In genomic region chr3:33096103-33096868, GRCh38 we compare ENCODE assay signal across 8 cellular contexts. TPM values are rescaled to one million over a fixed set of nuclear protein-coding genes. Genes with fewer than 3 reads are reported as not detected.
A peak's percentile ranks its signal among the peaks of the same experiment; 100 is the strongest.
DNase-seq lines count a peak whose midpoint lies in the region; ATAC-seq and TF ChIP-seq lines count a peak whose summit lies in the region.

No MANE protein-coding gene starts in this region.

- peak overlapping the region; percentile 90 for H3K4me3 ChIP-seq in GM23248

- H4K20me1 ChIP-seq in GM23248 (ENCODE audit: insufficient read depth): no peaks in the 10 kb centered on the region

- peaks cover 41% of the 10 kb centered on the region for H3K4me1 Mint-ChIP-seq in activated B cell treated with CpG ODN at 0.5 μM for 24 hours

- intact Hi-C loops in activated B cell treated with CpG ODN at 0.5 μM for 24 hours (cut with micrococcal nuclease): loop anchor here (1.0 to 10.0 kb wide), 6 partner anchors 11 to 1564 kb away; partner anchors contain the start of genes STT3B and UBP1

- POLR2A ChIA-PET in GM10248 (lab: Yijun Ruan, JAX): interaction anchor here (0.5 kb wide), 1 partner anchor 27 kb away, joined by 4 read pairs; no protein-coding TSS in a partner anchor
- POLR2A ChIA-PET in activated B cell treated with CpG ODN at 0.5 μM for 24 hours (lab: Charles Lee): interaction anchor here (0.5 to 5.2 kb wide), 8 partner anchors 9 to 1564 kb away, joined by 3 to 31 read pairs (median 4); partner anchors contain the start of genes CRTAP, PDCD6IP and STT3B

- no peaks in the 10 kb centered on the region for H3K9me3 Mint-ChIP-seq in activated B cell treated with CpG ODN at 0.5 μM for 24 hours

- WGBS in GM23248 (ENCODE audit: low coverage in 1 of 2, low lambda C conversion rate in 2 of 2, missing lambda C conversion rate in 2 of 2), 2 experiments: 0 to 1% methylated on average over 39 to 51 of the region's 51 CpGs

- TF ChIP-seq CTCF in GM10248 (IDR thresholded peaks at IDR 0.05; ENCODE audit: control extremely low read depth, extremely low read depth, low read depth, missing control alignments) (no peak), activated B cell treated with CpG ODN at 0.5 μM for 24 hours (IDR thresholded peaks at IDR 0.05) (no peak)

- no peaks in the 10 kb centered on the region; the same call in 1 of the 2 replicates for H3K4me1 ChIP-seq in GM23248 (ENCODE audit: insufficient read depth)

- H3F3A ChIP-seq in GM23248 (ENCODE audit: insufficient read depth): no peaks in the 10 kb centered on the region

- no peaks in the 10 kb centered on the region for H3K9me3 ChIP-seq in GM23248 (ENCODE audit: low read depth)

- peak overlapping the region; percentile 98 for H3K4me3 Mint-ChIP-seq in activated B cell treated with CpG ODN at 0.5 μM for 24 hours

- H3K4me2 ChIP-seq in GM23248 (ENCODE audit: unreplicated experiment): peak overlapping the region; percentile 93

- CTCF ChIA-PET in GM10248 (lab: Yijun Ruan, JAX) (interaction anchor here (1.0 to 2.6 kb wide), 5 partner anchors 9 to 149 kb away, joined by 5 to 16 read pairs (median 10); no protein-coding TSS in a partner anchor), activated B cell treated with CpG ODN at 0.5 μM for 24 hours (lab: Charles Lee) (interaction anchor here (0.8 to 1.0 kb wide), 2 partner anchors 22 to 35 kb away, joined by 4 to 5 read pairs; no protein-coding TSS in a partner anchor)

- peak overlapping the region; percentile 94 for H3K9ac ChIP-seq in GM23248

- peaks cover 35% of the 10 kb centered on the region for H3K36me3 Mint-ChIP-seq in activated B cell treated with CpG ODN at 0.5 μM for 24 hours (ENCODE audit: low read depth)

- peak overlapping the region; percentile 87 for H3K27ac ChIP-seq in GM23248

- H3K9me2 ChIP-seq in GM23248 (ENCODE audit: insufficient read depth): no peaks in the 10 kb centered on the region

- peak; percentile 55 for DNase-seq in GM10248 (ENCODE audit: extremely low spot score)
- DNase-seq in GM23248: peak; percentile 74
- DNase-seq in Kasumi-1 (lab: John Stamatoyannopoulos, UW): peak; percentile 32 to 66
- DNase-seq in activated B cell treated with CpG ODN at 0.5 μM for 24 hours: peak; percentile 58
- DNase-seq in cerebellar cortex (ENCODE audit: low spot score): peak; percentile 57
- peak; percentile 4 for DNase-seq in kidney glomerular epithelial cell (lab: John Stamatoyannopoulos, UW)
- DNase-seq in stimulated activated CD4-positive, alpha-beta T cell treated with anti-CD3 and anti-CD28 coated beads, Interleukin-1b, Interleukin-23, amount 100 ng/mL, for 24 hours (ENCODE audit: low read depth in 4 of 4, low spot score in 1 of 4): peak in 3 of 4 experiments; percentile 27 to 41 (median 38)
- no peak for DNase-seq in NCI-H2081 treated with DMSO at 0.1 percent for 48 hours (lab: John Stamatoyannopoulos, UW)

- H3K36me3 ChIP-seq in GM23248 (ENCODE audit: low read depth): no peaks in the 10 kb centered on the region; the same call in 1 of the 2 replicates

- peak; percentile 68 for ATAC-seq in activated B cell treated with CpG ODN at 0.5 μM for 24 hours (ENCODE audit: low read depth)

- H3K79me2 ChIP-seq in GM23248 (ENCODE audit: insufficient read depth): peaks cover 56% of the 10 kb centered on the region

- H3K27me3 Mint-ChIP-seq in activated B cell treated with CpG ODN at 0.5 μM for 24 hours: no peaks in the 10 kb centered on the region

- H3K27me3 ChIP-seq in GM23248 (replicated peaks; ENCODE audit: insufficient read depth): no peaks in the 10 kb centered on the region

- in situ Hi-C loops in GM23248 (cut with MboI): no loop called here

- H3K27ac Mint-ChIP-seq in activated B cell treated with CpG ODN at 0.5 μM for 24 hours: peak overlapping the region; percentile 94

- peak overlapping the region; percentile 92 for H2AFZ ChIP-seq in GM23248

RNA-seq across cellular contexts. Expression of gene GLB1, which starts 0.7 kb away (rescaled TPM):
- total RNA-seq in GM23248 (2014; rRNA removed; shearing (Covaris generic)): 97.1 and 111 TPM in 2 replicates
- polyA plus RNA-seq in GM23248 (2016; fragmentation: Nextera tagmentation; extraction: Ambion mirVana): 80.7 and 84.3 TPM in 2 replicates
- 52.6 and 56.3 TPM in 2 replicates for total RNA-seq in activated B cell treated with CpG ODN at 0.5 μM for 24 hours

RNA-seq across cellular contexts. Expression of gene TMPPE, which starts 0.7 kb away (rescaled TPM):
- 3.0 and 4.0 TPM in 2 replicates for total RNA-seq in GM23248 (2014; rRNA removed; shearing (Covaris generic))
- polyA plus RNA-seq in GM23248 (2016; fragmentation: Nextera tagmentation; extraction: Ambion mirVana): 1.2 and 1.4 TPM in 2 replicates
- total RNA-seq in activated B cell treated with CpG ODN at 0.5 μM for 24 hours: 11.8 and 13.1 TPM in 2 replicates

RNA-seq across cellular contexts. Expression of gene CRTAP, which starts 17.5 kb away (rescaled TPM):
- total RNA-seq in GM23248 (2014; rRNA removed; shearing (Covaris generic)): 261 and 378 TPM in 2 replicates
- 189 and 196 TPM in 2 replicates for polyA plus RNA-seq in GM23248 (2016; fragmentation: Nextera tagmentation; extraction: Ambion mirVana)
- 36.5 and 36.6 TPM in 2 replicates for total RNA-seq in activated B cell treated with CpG ODN at 0.5 μM for 24 hours
